ENCODE assay signal across 11 cellular contexts in the genomic region with DNA sequence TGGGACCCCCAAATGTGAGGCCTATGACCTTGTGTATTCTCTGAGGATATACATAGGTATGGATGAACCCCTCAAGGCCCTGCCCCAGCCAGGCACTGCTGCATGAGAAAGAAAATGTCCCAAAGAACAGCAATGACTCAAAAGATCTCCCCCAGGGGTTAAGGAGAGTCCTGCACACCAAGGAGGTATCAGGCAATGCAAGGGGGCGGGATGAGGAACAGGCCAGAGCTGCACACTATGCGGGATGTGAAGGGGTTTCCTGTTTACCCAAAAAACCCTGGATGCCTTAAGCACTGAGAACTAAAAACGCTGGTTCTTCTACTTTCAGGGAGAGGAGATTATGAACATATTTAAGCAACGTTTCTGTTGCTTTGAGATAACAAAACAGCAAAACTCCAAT. TPM values are rescaled to one million over a fixed set of nuclear protein-coding genes. Genes with fewer than 3 reads are reported as not detected.
DNase-seq lines count a peak whose midpoint lies in the region; TF ChIP-seq lines count a peak whose summit lies in the region.
"Had no signal": no experiment of that assay in that cellular context is flagged by ENCODE, and none has a peak within 500 bp of the region (broad histone marks: within the 10 kb centered on the region; RNA-seq: fewer than 3 reads in every experiment).

No MANE protein-coding gene starts in this region.

- H3K9me2 ChIP-seq in OCI-LY1 (ENCODE audit: low read depth, low read length) (no peaks in the 10 kb centered on the region), Karpas-422 (replicated peaks; ENCODE audit: insufficient read depth, low read length) (no peaks in the 10 kb centered on the region)

- H3F3A ChIP-seq in OCI-LY1 (ENCODE audit: insufficient read depth, low read length): peaks cover 9% of the 10 kb centered on the region; the same call in 1 of the 2 replicates

- peak overlapping the region; percentile 12 for H2BK5ac ChIP-seq in trophoblast cell (ENCODE audit: low read depth, low read length, poor library complexity)

- DNase-seq in GM06990 (ENCODE audit: extremely low read depth, insufficient read length) (no peak), colonic mucosa (no peak), trophoblast cell (no peak), COLO668 (lab: John Stamatoyannopoulos, UW; ENCODE audit: unreplicated experiment) (no peak), prostate gland (ENCODE audit: low spot score) (no peak), Karpas-422 (no peak), iPS-NIHi11 (ENCODE audit: low spot score) (no peak)
- DNase-seq: NCI-H1048, nucleus accumbens, WERI-Rb-1 had no signal

- H3K18ac ChIP-seq in trophoblast cell (ENCODE audit: low read length): peak overlapping the region; percentile 39

- H2BK120ac ChIP-seq in trophoblast cell (ENCODE audit: insufficient read depth, low read length, poor library complexity): peak overlapping the region; percentile 60

- H2AFZ ChIP-seq in OCI-LY1 (ENCODE audit: low read length) (no peak overlapping the region), trophoblast cell (ENCODE audit: insufficient read depth, low read length, poor library complexity) (no peak overlapping the region), Karpas-422 (ENCODE audit: low read length) (no peak overlapping the region)

- no CpG with 5 or more reads among the region's 4 CpGs for WGBS in trophoblast cell (ENCODE audit: extremely low coverage, insufficient coverage, insufficient read length)
- 66% methylated on average over 4 of the region's 4 CpGs for WGBS in prostate gland

- TF ChIP-seq CTCF in GM06990 (IDR thresholded peaks at IDR 0.05; ENCODE audit: insufficient read depth, low read length, poor library complexity, severe bottlenecking): no peak
- TF ChIP-seq CTCF in OCI-LY1 (IDR thresholded peaks at IDR 0.05; ENCODE audit: low read length): no peak
- TF ChIP-seq CTCF in colonic mucosa (IDR thresholded peaks at IDR 0.05): no peak
- TF ChIP-seq CTCF in prostate gland (IDR thresholded peaks at IDR 0.05): no peak

- peaks cover 82% of the 10 kb centered on the region for H3K4me1 ChIP-seq in OCI-LY1 (ENCODE audit: insufficient read depth, low read length, severe bottlenecking)
- H3K4me1 ChIP-seq in colonic mucosa: peaks cover 22% of the 10 kb centered on the region
- peaks cover 38 to 46% of the 10 kb centered on the region in 2 experiments for H3K4me1 ChIP-seq in trophoblast cell (ENCODE audit: control insufficient read depth in 1 of 2, insufficient read depth in 2 of 2, low read length in 2 of 2)
- peaks cover 11% of the 10 kb centered on the region for H3K4me1 ChIP-seq in prostate gland (replicated peaks)
- peaks cover 19% of the 10 kb centered on the region for H3K4me1 ChIP-seq in Karpas-422 (ENCODE audit: low read length)

- no peak overlapping the region for H3K23ac ChIP-seq in trophoblast cell (ENCODE audit: low read length)

- H3K36me3 ChIP-seq in GM06990 (ENCODE audit: control insufficient read depth, insufficient read depth, low read length) (no peaks in the 10 kb centered on the region; the same call in none of the 2 replicates), OCI-LY1 (ENCODE audit: insufficient read depth, low read length) (no peaks in the 10 kb centered on the region; the same call in 1 of the 2 replicates), colonic mucosa (no peaks in the 10 kb centered on the region), trophoblast cell (ENCODE audit: control insufficient read depth in 1 of 2, insufficient read depth in 2 of 2, low read length in 2 of 2) (peaks cover 0 to 2% of the 10 kb centered on the region in 2 experiments), prostate gland (no peaks in the 10 kb centered on the region), Karpas-422 (ENCODE audit: insufficient read depth, low read length) (no peaks in the 10 kb centered on the region)

- intact Hi-C loops in colonic mucosa (cut with DNase I) (loop anchor here (10.0 kb wide), 1 partner anchor 92 kb away; no protein-coding TSS in a partner anchor), prostate gland (cut with DNase I) (loop anchor here (5.0 kb wide), 1 partner anchor 129 kb away; no protein-coding TSS in a partner anchor)

- H3K4me3 ChIP-seq in GM06990 (replicated peaks; ENCODE audit: low read depth, low read length): peak overlapping the region; percentile 58
- peak overlapping the region; percentile 48 for H3K4me3 ChIP-seq in OCI-LY1 (ENCODE audit: low read depth, low read length, poor library complexity, severe bottlenecking)
- H3K4me3 ChIP-seq in colonic mucosa: no peak overlapping the region
- H3K4me3 ChIP-seq in trophoblast cell (ENCODE audit: low read depth, low read length): no peak overlapping the region
- H3K4me3 ChIP-seq in prostate gland: no peak overlapping the region
- H3K4me3 ChIP-seq in Karpas-422 (ENCODE audit: low read length): no peak overlapping the region

- H4K20me1 ChIP-seq in OCI-LY1 (ENCODE audit: insufficient read depth, low read length) (no peaks in the 10 kb centered on the region), Karpas-422 (ENCODE audit: insufficient read depth, low read depth, low read length) (peaks cover 55% of the 10 kb centered on the region)

- H3K79me2 ChIP-seq in OCI-LY1 (ENCODE audit: insufficient read depth, low read length): peaks cover 35% of the 10 kb centered on the region
- H3K79me2 ChIP-seq in trophoblast cell (ENCODE audit: control insufficient read depth, insufficient read depth, low read length, poor library complexity): peaks cover 34% of the 10 kb centered on the region
- H3K79me2 ChIP-seq in Karpas-422 (ENCODE audit: low read length): no peaks in the 10 kb centered on the region

- H3K9ac ChIP-seq in OCI-LY1 (ENCODE audit: low read length): peak overlapping the region; percentile 39; the same call in 1 of the 2 replicates
- H3K9ac ChIP-seq in colonic mucosa (ENCODE audit: low read depth in 2 of 2, low read length in 2 of 2): peak overlapping the region in 1 of 2 donors; percentile 4
- no peak overlapping the region for H3K9ac ChIP-seq in trophoblast cell (ENCODE audit: low read length)
- no peak overlapping the region for H3K9ac ChIP-seq in Karpas-422 (ENCODE audit: low read length)

- H3K79me1 ChIP-seq in trophoblast cell (ENCODE audit: low read length): peaks cover 27% of the 10 kb centered on the region

- no peak overlapping the region for H4K12ac ChIP-seq in trophoblast cell (ENCODE audit: low read depth, low read length)

- peak overlapping the region; percentile 19 for H4K91ac ChIP-seq in trophoblast cell (ENCODE audit: low read depth, low read length)

- H3K9me3 ChIP-seq in OCI-LY1 (ENCODE audit: low read length): no peaks in the 10 kb centered on the region
- no peaks in the 10 kb centered on the region for H3K9me3 ChIP-seq in colonic mucosa
- H3K9me3 ChIP-seq in trophoblast cell (ENCODE audit: insufficient read depth, low read depth, low read length): peaks cover 2% of the 10 kb centered on the region
- no peaks in the 10 kb centered on the region for H3K9me3 ChIP-seq in prostate gland
- no peaks in the 10 kb centered on the region for H3K9me3 ChIP-seq in Karpas-422 (ENCODE audit: low read length)

- H3K4me2 ChIP-seq in OCI-LY1 (ENCODE audit: low read length) (peak overlapping the region; percentile 69), trophoblast cell (ENCODE audit: low read length) (no peak overlapping the region), Karpas-422 (ENCODE audit: low read depth, low read length, poor library complexity, severe bottlenecking) (no peak overlapping the region)

- peak overlapping the region; percentile 98 for H3K27ac ChIP-seq in OCI-LY1 (ENCODE audit: low read depth, low read length, poor library complexity, severe bottlenecking)
- peak overlapping the region; percentile 71 for H3K27ac ChIP-seq in colonic mucosa
- no peak overlapping the region for H3K27ac ChIP-seq in trophoblast cell (ENCODE audit: low read depth, low read length)
- H3K27ac ChIP-seq in prostate gland: peak overlapping the region in 1 of 2 donors; percentile 19
- no peak overlapping the region for H3K27ac ChIP-seq in Karpas-422 (ENCODE audit: low read length)
- H3K27ac ChIP-seq: WERI-Rb-1 had no signal

- no peak for TF ChIP-seq POLR2A in prostate gland (IDR thresholded peaks at IDR 0.05)

- H2AK5ac ChIP-seq in trophoblast cell (ENCODE audit: low read length): no peak overlapping the region

- H4K8ac ChIP-seq in trophoblast cell (ENCODE audit: low read depth, low read length): peak overlapping the region; percentile 15

- peak overlapping the region; percentile 32 for H3K14ac ChIP-seq in trophoblast cell (ENCODE audit: low read length)

- H2BK12ac ChIP-seq in trophoblast cell (ENCODE audit: low read length): peak overlapping the region; percentile 46

- H3K4ac ChIP-seq in trophoblast cell (ENCODE audit: low read depth, low read length): peak overlapping the region; percentile 93

- no peaks in the 10 kb centered on the region for H3K27me3 ChIP-seq in GM06990 (replicated peaks; ENCODE audit: control insufficient read depth, insufficient read depth, low read length)
- H3K27me3 ChIP-seq in OCI-LY1 (ENCODE audit: insufficient read depth, low read length): no peaks in the 10 kb centered on the region
- H3K27me3 ChIP-seq in colonic mucosa: no peaks in the 10 kb centered on the region
- H3K27me3 ChIP-seq in trophoblast cell (ENCODE audit: insufficient read depth, low read length): no peaks in the 10 kb centered on the region
- H3K27me3 ChIP-seq in prostate gland (replicated peaks; ENCODE audit: insufficient read depth): no peaks in the 10 kb centered on the region
- H3K27me3 ChIP-seq in Karpas-422 (ENCODE audit: low read length): no peaks in the 10 kb centered on the region

RNA-seq across cellular contexts. Expression of gene RAPGEF1, which starts 3.4 kb away (rescaled TPM):
- total RNA-seq in colonic mucosa (10 to 100 TPM; 47.2 to 58.6 TPM), prostate gland (10 to 100 TPM; 28.6 to 63.8 TPM)
- 77.7 and 79.5 TPM in 2 replicates for polyA plus RNA-seq in trophoblast cell (2013)
- 6.1 and 9.6 TPM in 2 replicates for total RNA-seq in Karpas-422 (2014; rRNA removed; shearing (Covaris generic); ENCODE audit: low replicate concordance)

Comparison
In these comparisons a context has a peak if more than half of its experiments do, and no peak if none do; other contexts are left out.
1. H3K4me3 ChIP-seq: peak in GM06990 (single experiment) and OCI-LY1 (single experiment); none in colonic mucosa (single experiment), trophoblast cell (single experiment), prostate gland (0 of 2) and Karpas-422 (single experiment).
2. H3K27ac ChIP-seq: peak in OCI-LY1 (single experiment) and colonic mucosa (single experiment); none in trophoblast cell (single experiment) and Karpas-422 (single experiment).